1 cellular context compared by ENCODE assay signal in the genomic region with DNA sequence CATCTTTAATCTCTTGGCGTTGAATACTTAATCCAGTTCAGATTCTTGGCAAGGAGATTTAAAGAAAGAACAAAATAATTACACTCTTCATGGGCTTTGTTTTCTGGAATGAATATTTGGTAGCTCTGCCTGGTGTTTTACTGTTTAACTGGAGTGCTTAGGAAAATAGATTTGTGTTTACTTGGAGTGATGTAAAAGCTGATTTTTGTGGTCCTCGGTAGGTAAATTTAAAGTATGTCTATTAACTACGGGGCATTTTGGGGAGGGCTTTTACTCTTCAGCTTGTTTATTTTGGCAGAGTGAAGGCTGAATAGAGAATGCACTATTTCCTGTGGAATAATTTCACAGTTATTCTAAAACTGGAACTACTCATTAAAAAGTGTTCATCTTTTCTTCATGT.
TF ChIP-seq lines count a peak whose summit lies in the region.

No MANE protein-coding gene starts in this region.

TF ChIP-seq in HEK293, 187 proteins besides CTCF, POLR2A, EP300 and RAD21 (continued from another document):
- TF ChIP-seq, protein P1, sequence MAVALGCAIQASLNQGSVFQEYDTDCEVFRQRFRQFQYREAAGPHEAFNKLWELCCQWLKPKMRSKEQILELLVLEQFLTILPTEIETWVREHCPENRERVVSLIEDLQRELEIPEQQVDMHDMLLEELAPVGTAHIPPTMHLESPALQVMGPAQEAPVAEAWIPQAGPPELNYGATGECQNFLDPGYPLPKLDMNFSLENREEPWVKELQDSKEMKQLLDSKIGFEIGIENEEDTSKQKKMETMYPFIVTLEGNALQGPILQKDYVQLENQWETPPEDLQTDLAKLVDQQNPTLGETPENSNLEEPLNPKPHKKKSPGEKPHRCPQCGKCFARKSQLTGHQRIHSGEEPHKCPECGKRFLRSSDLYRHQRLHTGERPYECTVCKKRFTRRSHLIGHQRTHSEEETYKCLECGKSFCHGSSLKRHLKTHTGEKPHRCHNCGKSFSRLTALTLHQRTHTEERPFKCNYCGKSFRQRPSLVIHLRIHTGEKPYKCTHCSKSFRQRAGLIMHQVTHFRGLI (tag by site-specific recombination; IDR thresholded peaks at IDR 0.05) = no peak
- TF ChIP-seq, protein P2, sequence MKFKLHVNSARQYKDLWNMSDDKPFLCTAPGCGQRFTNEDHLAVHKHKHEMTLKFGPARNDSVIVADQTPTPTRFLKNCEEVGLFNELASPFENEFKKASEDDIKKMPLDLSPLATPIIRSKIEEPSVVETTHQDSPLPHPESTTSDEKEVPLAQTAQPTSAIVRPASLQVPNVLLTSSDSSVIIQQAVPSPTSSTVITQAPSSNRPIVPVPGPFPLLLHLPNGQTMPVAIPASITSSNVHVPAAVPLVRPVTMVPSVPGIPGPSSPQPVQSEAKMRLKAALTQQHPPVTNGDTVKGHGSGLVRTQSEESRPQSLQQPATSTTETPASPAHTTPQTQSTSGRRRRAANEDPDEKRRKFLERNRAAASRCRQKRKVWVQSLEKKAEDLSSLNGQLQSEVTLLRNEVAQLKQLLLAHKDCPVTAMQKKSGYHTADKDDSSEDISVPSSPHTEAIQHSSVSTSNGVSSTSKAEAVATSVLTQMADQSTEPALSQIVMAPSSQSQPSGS (tag by site-specific recombination; IDR thresholded peaks at IDR 0.05; ENCODE audit: low read depth) = no peak
- TF ChIP-seq ZSCAN23 (tag by site-specific recombination; IDR thresholded peaks at IDR 0.05) (no peak), ZNF791 (tag by site-specific recombination; IDR thresholded peaks at IDR 0.05) (no peak), ZNF433 (tag by site-specific recombination; IDR thresholded peaks at IDR 0.05; ENCODE audit: low read depth) (no peak), GLIS1 (tag by site-specific recombination; IDR thresholded peaks at IDR 0.05) (0 out of 2 replicates have a peak, but pooled peaks have one; percentile 17), ZNF571 (tag by site-specific recombination; IDR thresholded peaks at IDR 0.05) (no peak), ZNF473 (tag by site-specific recombination; IDR thresholded peaks at IDR 0.05) (no peak), ZNF777 (tag by site-specific recombination; IDR thresholded peaks at IDR 0.05; ENCODE audit: borderline replicate concordance) (no peak), ZNF76 (tag by site-specific recombination; IDR thresholded peaks at IDR 0.05; ENCODE audit: borderline replicate concordance, low read depth) (no peak), ZSCAN30 (tag by site-specific recombination; IDR thresholded peaks at IDR 0.05) (peak; percentile 34; the same call in 1 of the 2 replicates), ZNF561 (tag by site-specific recombination; IDR thresholded peaks at IDR 0.05; ENCODE audit: borderline replicate concordance) (no peak), GLI2 (tag by site-specific recombination; IDR thresholded peaks at IDR 0.05; ENCODE audit: borderline replicate concordance, low read depth) (no peak; the same call in 1 of the 2 replicates), ZNF596 (tag by site-specific recombination; IDR thresholded peaks at IDR 0.05) (0 out of 2 replicates have a peak, but pooled peaks have one; percentile 7), GLIS2 (tag by site-specific recombination; IDR thresholded peaks at IDR 0.05) (no peak), ZNF792 (tag by site-specific recombination; IDR thresholded peaks at IDR 0.05) (no peak), ZBTB1 (tag by site-specific recombination; IDR thresholded peaks at IDR 0.05) (0 out of 2 replicates have a peak, but pooled peaks have one; percentile 17)
- TF ChIP-seq, protein P3, sequence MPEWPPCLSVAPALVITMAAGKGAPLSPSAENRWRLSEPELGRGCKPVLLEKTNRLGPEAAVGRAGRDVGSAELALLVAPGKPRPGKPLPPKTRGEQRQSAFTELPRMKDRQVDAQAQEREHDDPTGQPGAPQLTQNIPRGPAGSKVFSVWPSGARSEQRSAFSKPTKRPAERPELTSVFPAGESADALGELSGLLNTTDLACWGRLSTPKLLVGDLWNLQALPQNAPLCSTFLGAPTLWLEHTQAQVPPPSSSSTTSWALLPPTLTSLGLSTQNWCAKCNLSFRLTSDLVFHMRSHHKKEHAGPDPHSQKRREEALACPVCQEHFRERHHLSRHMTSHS (tag by site-specific recombination; IDR thresholded peaks at IDR 0.05) = no peak
- TF ChIP-seq, protein P4, sequence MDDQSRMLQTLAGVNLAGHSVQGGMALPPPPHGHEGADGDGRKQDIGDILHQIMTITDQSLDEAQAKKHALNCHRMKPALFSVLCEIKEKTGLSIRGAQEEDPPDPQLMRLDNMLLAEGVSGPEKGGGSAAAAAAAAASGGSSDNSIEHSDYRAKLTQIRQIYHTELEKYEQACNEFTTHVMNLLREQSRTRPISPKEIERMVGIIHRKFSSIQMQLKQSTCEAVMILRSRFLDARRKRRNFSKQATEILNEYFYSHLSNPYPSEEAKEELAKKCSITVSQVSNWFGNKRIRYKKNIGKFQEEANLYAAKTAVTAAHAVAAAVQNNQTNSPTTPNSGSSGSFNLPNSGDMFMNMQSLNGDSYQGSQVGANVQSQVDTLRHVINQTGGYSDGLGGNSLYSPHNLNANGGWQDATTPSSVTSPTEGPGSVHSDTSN (CRISPR knock-in tag; IDR thresholded peaks at IDR 0.05) = no peak
- TF ChIP-seq, protein P5, sequence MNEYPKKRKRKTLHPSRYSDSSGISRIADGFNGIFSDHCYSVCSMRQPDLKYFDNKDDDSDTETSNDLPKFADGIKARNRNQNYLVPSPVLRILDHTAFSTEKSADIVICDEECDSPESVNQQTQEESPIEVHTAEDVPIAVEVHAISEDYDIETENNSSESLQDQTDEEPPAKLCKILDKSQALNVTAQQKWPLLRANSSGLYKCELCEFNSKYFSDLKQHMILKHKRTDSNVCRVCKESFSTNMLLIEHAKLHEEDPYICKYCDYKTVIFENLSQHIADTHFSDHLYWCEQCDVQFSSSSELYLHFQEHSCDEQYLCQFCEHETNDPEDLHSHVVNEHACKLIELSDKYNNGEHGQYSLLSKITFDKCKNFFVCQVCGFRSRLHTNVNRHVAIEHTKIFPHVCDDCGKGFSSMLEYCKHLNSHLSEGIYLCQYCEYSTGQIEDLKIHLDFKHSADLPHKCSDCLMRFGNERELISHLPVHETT (tag by site-specific recombination; IDR thresholded peaks at IDR 0.05) = no peak
